1 cellular context compared by ENCODE assay signal in genomic region chr13:72545030-72545719, GRCh38.
TF ChIP-seq lines count a peak whose summit lies in the region.

No MANE protein-coding gene starts in this region.

TF ChIP-seq in HepG2, 621 proteins besides CTCF, POLR2A, EP300 and RAD21 (continued from another document and continues in another):
- TF ChIP-seq ZNF644 (CRISPR knock-in tag; IDR thresholded peaks at IDR 0.05; ENCODE audit: low read depth) (peak; percentile 82), POLR2AphosphoS2 (IDR thresholded peaks at IDR 0.05; ENCODE audit: low read depth, low read length) (no peak), RFX1 (IDR thresholded peaks at IDR 0.05) (no peak), ZNF672 (CRISPR knock-in tag; IDR thresholded peaks at IDR 0.05) (no peak), ZNF674 (CRISPR knock-in tag; IDR thresholded peaks at IDR 0.05; ENCODE audit: low read depth) (no peak), MZF1 (CRISPR knock-in tag; IDR thresholded peaks at IDR 0.05; ENCODE audit: borderline replicate concordance) (no peak), GMEB2 (CRISPR knock-in tag; IDR thresholded peaks at IDR 0.05; ENCODE audit: low read depth) (no peak), ZNF629 (CRISPR knock-in tag; conservative IDR thresholded peaks at IDR 0.05) (peak; percentile 98), ZNF124 (CRISPR knock-in tag; IDR thresholded peaks at IDR 0.05) (peak; percentile 51; the same call in 1 of the 2 replicates), ELF3 (CRISPR knock-in tag; IDR thresholded peaks at IDR 0.05) (peak; percentile 83), ZBTB34 (CRISPR knock-in tag; IDR thresholded peaks at IDR 0.05) (peak; percentile 70; the same call in 1 of the 2 replicates), ZNF543 (CRISPR knock-in tag; IDR thresholded peaks at IDR 0.05) (no peak), SCMH1 (CRISPR knock-in tag; IDR thresholded peaks at IDR 0.05; ENCODE audit: borderline replicate concordance) (no peak), GATAD2A (CRISPR knock-in tag; IDR thresholded peaks at IDR 0.05) (peak; percentile 88), ZNF230 (CRISPR knock-in tag; IDR thresholded peaks at IDR 0.05) (no peak), ETS1 (CRISPR knock-in tag; IDR thresholded peaks at IDR 0.05) (no peak), ZNF576 (CRISPR knock-in tag; IDR thresholded peaks at IDR 0.05) (no peak), ETV6 (CRISPR knock-in tag; conservative IDR thresholded peaks at IDR 0.05) (no peak), RBFOX2 (IDR thresholded peaks at IDR 0.05; ENCODE audit: low read depth, low read length) (no peak), RBAK (CRISPR knock-in tag; IDR thresholded peaks at IDR 0.05) (no peak), ZNF18 (CRISPR knock-in tag; IDR thresholded peaks at IDR 0.05; ENCODE audit: insufficient replicate concordance) (no peak), ASH2L (IDR thresholded peaks at IDR 0.05; ENCODE audit: insufficient read length, low read depth, low read length) (peak; percentile 68), GATAD1 (CRISPR knock-in tag; IDR thresholded peaks at IDR 0.05) (no peak), MAZ (IDR thresholded peaks at IDR 0.05; ENCODE audit: borderline replicate concordance, low read depth, low read length) (no peak), MAZ (CRISPR knock-in tag; IDR thresholded peaks at IDR 0.05; ENCODE audit: low read depth) (no peak), SYNCRIP (IDR thresholded peaks at IDR 0.05; ENCODE audit: insufficient read depth, low read depth, low read length) (no peak), ZNF670 (CRISPR knock-in tag; IDR thresholded peaks at IDR 0.05; ENCODE audit: borderline replicate concordance) (no peak), ZNF30 (CRISPR knock-in tag; IDR thresholded peaks at IDR 0.05) (no peak), ZNF607 (CRISPR knock-in tag; IDR thresholded peaks at IDR 0.05; ENCODE audit: borderline replicate concordance) (no peak), ZNF468 (CRISPR knock-in tag; IDR thresholded peaks at IDR 0.05) (no peak), ZNF883 (CRISPR knock-in tag; IDR thresholded peaks at IDR 0.05; ENCODE audit: not compliant biosample characterization) (no peak), CCAR2 (optimal IDR thresholded peaks at IDR 0.05; ENCODE audit: low read depth, low read length) (no peak), ZMYM2 (CRISPR knock-in tag; IDR thresholded peaks at IDR 0.05) (peak; percentile 98), ATRX (CRISPR knock-in tag; IDR thresholded peaks at IDR 0.05; ENCODE audit: borderline replicate concordance) (no peak), TP53 (CRISPR knock-in tag; conservative IDR thresholded peaks at IDR 0.05) (peak; percentile 74; the same call in 1 of the 2 replicates), ZNF556 (CRISPR knock-in tag; IDR thresholded peaks at IDR 0.05; ENCODE audit: borderline replicate concordance) (peak; percentile 39; the same call in 1 of the 2 replicates), ZSCAN12 (CRISPR knock-in tag; IDR thresholded peaks at IDR 0.05) (no peak)
- TF ChIP-seq, protein P1, sequence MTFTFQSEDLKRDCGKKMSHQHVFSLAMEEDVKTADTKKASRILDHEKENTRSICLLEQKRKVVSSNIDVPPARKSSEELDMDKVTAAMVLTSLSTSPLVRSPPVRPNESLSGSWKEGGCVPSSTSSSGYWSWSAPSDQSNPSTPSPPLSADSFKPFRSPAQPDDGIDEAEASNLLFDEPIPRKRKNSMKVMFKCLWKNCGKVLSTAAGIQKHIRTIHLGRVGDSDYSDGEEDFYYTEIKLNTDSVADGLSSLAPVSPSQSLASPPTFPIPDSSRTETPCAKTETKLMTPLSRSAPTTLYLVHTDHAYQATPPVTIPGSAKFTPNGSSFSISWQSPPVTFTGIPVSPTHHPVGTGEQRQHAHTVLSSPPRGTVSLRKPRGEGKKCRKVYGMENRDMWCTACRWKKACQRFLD (CRISPR knock-in tag; IDR thresholded peaks at IDR 0.05; ENCODE audit: borderline replicate concordance), result no peak
- TF ChIP-seq, protein P2, sequence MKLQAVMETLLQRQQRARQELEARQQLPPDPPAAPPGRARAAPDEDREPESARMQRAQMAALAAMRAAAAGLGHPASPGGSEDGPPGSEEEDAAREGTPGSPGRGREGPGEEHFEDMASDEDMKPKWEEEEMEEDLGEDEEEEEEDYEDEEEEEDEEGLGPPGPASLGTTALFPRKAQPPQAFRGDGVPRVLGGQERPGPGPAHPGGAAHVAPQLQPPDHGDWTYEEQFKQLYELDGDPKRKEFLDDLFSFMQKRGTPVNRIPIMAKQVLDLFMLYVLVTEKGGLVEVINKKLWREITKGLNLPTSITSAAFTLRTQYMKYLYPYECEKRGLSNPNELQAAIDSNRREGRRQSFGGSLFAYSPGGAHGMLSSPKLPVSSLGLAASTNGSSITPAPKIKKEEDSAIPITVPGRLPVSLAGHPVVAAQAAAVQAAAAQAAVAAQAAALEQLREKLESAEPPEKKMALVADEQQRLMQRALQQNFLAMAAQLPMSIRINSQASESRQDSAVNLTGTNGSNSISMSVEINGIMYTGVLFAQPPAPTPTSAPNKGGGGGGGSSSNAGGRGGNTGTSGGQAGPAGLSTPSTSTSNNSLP (IDR thresholded peaks at IDR 0.05; ENCODE audit: low read depth, low read length), result peak; percentile 63; the same call in 1 of the 2 replicates
- TF ChIP-seq, protein P3, sequence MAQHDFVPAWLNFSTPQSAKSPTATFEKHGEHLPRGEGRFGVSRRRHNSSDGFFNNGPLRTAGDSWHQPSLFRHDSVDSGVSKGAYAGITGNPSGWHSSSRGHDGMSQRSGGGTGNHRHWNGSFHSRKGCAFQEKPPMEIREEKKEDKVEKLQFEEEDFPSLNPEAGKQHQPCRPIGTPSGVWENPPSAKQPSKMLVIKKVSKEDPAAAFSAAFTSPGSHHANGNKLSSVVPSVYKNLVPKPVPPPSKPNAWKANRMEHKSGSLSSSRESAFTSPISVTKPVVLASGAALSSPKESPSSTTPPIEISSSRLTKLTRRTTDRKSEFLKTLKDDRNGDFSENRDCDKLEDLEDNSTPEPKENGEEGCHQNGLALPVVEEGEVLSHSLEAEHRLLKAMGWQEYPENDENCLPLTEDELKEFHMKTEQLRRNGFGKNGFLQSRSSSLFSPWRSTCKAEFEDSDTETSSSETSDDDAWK (CRISPR knock-in tag; IDR thresholded peaks at IDR 0.05), result no peak
- TF ChIP-seq, protein P4, sequence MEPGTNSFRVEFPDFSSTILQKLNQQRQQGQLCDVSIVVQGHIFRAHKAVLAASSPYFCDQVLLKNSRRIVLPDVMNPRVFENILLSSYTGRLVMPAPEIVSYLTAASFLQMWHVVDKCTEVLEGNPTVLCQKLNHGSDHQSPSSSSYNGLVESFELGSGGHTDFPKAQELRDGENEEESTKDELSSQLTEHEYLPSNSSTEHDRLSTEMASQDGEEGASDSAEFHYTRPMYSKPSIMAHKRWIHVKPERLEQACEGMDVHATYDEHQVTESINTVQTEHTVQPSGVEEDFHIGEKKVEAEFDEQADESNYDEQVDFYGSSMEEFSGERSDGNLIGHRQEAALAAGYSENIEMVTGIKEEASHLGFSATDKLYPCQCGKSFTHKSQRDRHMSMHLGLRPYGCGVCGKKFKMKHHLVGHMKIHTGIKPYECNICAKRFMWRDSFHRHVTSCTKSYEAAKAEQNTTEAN (CRISPR knock-in tag; conservative IDR thresholded peaks at IDR 0.05), result peak; percentile 84
- TF ChIP-seq, protein P5, sequence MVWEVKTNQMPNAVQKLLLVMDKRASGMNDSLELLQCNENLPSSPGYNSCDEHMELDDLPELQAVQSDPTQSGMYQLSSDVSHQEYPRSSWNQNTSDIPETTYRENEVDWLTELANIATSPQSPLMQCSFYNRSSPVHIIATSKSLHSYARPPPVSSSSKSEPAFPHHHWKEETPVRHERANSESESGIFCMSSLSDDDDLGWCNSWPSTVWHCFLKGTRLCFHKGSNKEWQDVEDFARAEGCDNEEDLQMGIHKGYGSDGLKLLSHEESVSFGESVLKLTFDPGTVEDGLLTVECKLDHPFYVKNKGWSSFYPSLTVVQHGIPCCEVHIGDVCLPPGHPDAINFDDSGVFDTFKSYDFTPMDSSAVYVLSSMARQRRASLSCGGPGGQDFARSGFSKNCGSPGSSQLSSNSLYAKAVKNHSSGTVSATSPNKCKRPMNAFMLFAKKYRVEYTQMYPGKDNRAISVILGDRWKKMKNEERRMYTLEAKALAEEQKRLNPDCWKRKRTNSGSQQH (CRISPR knock-in tag; IDR thresholded peaks at IDR 0.05; ENCODE audit: low read depth), result no peak
- TF ChIP-seq, protein P6, sequence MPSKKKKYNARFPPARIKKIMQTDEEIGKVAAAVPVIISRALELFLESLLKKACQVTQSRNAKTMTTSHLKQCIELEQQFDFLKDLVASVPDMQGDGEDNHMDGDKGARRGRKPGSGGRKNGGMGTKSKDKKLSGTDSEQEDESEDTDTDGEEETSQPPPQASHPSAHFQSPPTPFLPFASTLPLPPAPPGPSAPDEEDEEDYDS (CRISPR knock-in tag; IDR thresholded peaks at IDR 0.05), result peak; percentile 72
